Comparison of ENCODE assay signal across 8 cellular contexts in genomic region chr11:59615637-59616395, GRCh38. TPM values are rescaled to one million over a fixed set of nuclear protein-coding genes. Genes with fewer than 3 reads are reported as not detected.
DNase-seq lines count a peak whose midpoint lies in the region; ATAC-seq and TF ChIP-seq lines count a peak whose summit lies in the region.

A gene with protein sequence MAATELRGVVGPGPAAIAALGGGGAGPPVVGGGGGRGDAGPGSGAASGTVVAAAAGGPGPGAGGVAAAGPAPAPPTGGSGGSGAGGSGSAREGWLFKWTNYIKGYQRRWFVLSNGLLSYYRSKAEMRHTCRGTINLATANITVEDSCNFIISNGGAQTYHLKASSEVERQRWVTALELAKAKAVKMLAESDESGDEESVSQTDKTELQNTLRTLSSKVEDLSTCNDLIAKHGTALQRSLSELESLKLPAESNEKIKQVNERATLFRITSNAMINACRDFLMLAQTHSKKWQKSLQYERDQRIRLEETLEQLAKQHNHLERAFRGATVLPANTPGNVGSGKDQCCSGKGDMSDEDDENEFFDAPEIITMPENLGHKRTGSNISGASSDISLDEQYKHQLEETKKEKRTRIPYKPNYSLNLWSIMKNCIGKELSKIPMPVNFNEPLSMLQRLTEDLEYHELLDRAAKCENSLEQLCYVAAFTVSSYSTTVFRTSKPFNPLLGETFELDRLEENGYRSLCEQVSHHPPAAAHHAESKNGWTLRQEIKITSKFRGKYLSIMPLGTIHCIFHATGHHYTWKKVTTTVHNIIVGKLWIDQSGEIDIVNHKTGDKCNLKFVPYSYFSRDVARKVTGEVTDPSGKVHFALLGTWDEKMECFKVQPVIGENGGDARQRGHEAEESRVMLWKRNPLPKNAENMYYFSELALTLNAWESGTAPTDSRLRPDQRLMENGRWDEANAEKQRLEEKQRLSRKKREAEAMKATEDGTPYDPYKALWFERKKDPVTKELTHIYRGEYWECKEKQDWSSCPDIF (minus strand): TSS chr11:59615774. CDS start chr11:59615664, 110 bp downstream.

- H3K27ac ChIP-seq in SU-DHL-6 (ENCODE audit: low read depth, low read length): peak within 1 kb of the TSS; percentile 58
- H3K27ac ChIP-seq in osteoblast (ENCODE audit: low read depth, low read length): peak within 1 kb of the TSS; percentile 84
- H3K27ac ChIP-seq in thoracic aorta: peak within 1 kb of the TSS; percentile 93

- H3F3A ChIP-seq in SU-DHL-6 (ENCODE audit: insufficient read depth): no peaks in the 10 kb centered on the region

- peak within 1 kb of the TSS; percentile 97 for H3K27ac Mint-ChIP-seq in activated naive CD8-positive, alpha-beta T cell treated with anti-CD3 and anti-CD28 coated beads, Interleukin-2, amount 10 ng/mL, durations not matched to agents 7 days and 5 days
- peak within 1 kb of the TSS; percentile 92 for H3K27ac Mint-ChIP-seq in glutamatergic neuron (ENCODE audit: unreplicated experiment)

- H3K27me3 ChIP-seq in SU-DHL-6 (ENCODE audit: low read length) (no peaks in the 10 kb centered on the region), osteoblast (ENCODE audit: insufficient read depth, low read length) (no peaks in the 10 kb centered on the region), thoracic aorta (replicated peaks; ENCODE audit: insufficient read depth) (no peaks in the 10 kb centered on the region)

- peaks cover 9% of the 10 kb centered on the region for H3K36me3 Mint-ChIP-seq in activated naive CD8-positive, alpha-beta T cell treated with anti-CD3 and anti-CD28 coated beads, Interleukin-2, amount 10 ng/mL, durations not matched to agents 7 days and 5 days
- H3K36me3 Mint-ChIP-seq in glutamatergic neuron (ENCODE audit: unreplicated experiment): no peaks in the 10 kb centered on the region

- peak within 1 kb of the TSS; percentile 96 for H3K4me3 Mint-ChIP-seq in activated naive CD8-positive, alpha-beta T cell treated with anti-CD3 and anti-CD28 coated beads, Interleukin-2, amount 10 ng/mL, durations not matched to agents 7 days and 5 days
- H3K4me3 Mint-ChIP-seq in glutamatergic neuron (ENCODE audit: unreplicated experiment): peak within 1 kb of the TSS; percentile 96

- no peaks in the 10 kb centered on the region for H3K9me3 Mint-ChIP-seq in activated naive CD8-positive, alpha-beta T cell treated with anti-CD3 and anti-CD28 coated beads, Interleukin-2, amount 10 ng/mL, durations not matched to agents 7 days and 5 days
- peaks cover 7% of the 10 kb centered on the region for H3K9me3 Mint-ChIP-seq in glutamatergic neuron (ENCODE audit: unreplicated experiment)

- DNase-seq in GM12864 (ENCODE audit: low read depth) (peak; percentile 100), NCI-H128 (lab: John Stamatoyannopoulos, UW; ENCODE audit: unreplicated experiment) (peak; percentile 100), glutamatergic neuron (peak; percentile 95), osteoblast (ENCODE audit: insufficient read length, low spot score, missing footprints) (peak; percentile 100), thoracic aorta (ENCODE audit: low spot score) (peak; percentile 99)
- peak; percentile 91 for DNase-seq in activated naive CD8-positive, alpha-beta T cell treated with anti-CD3 and anti-CD28 coated beads, Interleukin-2, amount 10 ng/mL, durations not matched to agents 7 days and 5 days

- no peak for TF ChIP-seq CTCF in GM12864 (IDR thresholded peaks at IDR 0.05; ENCODE audit: low read depth, low read length, missing control alignments)
- TF ChIP-seq CTCF in SU-DHL-6 (IDR thresholded peaks at IDR 0.05; ENCODE audit: insufficient read depth, low read length, poor library complexity, severe bottlenecking): no peak
- no peak for TF ChIP-seq CTCF in glutamatergic neuron (IDR thresholded peaks at IDR 0.05; ENCODE audit: partially characterized antibody, unreplicated experiment)
- no peak for TF ChIP-seq CTCF in osteoblast (IDR thresholded peaks at IDR 0.05; ENCODE audit: extremely low read depth, low read depth, low read length)
- TF ChIP-seq CTCF in thoracic aorta (IDR thresholded peaks at IDR 0.05): peak; percentile 4

- H4K20me1 ChIP-seq in SU-DHL-6 (ENCODE audit: low read depth, low read length) (peaks cover 14% of the 10 kb centered on the region; the same call in 1 of the 2 replicates), osteoblast (ENCODE audit: insufficient read depth, low read length) (peaks cover 43% of the 10 kb centered on the region)

- H3K4me1 ChIP-seq in osteoblast (ENCODE audit: insufficient read depth, low read length): peaks cover 38% of the 10 kb centered on the region
- H3K4me1 ChIP-seq in thoracic aorta (ENCODE audit: control insufficient read depth in 1 of 2, low read depth in 2 of 2): peaks cover 28 to 43% of the 10 kb centered on the region in 2 donors

- peak within 1 kb of the TSS; percentile 71 for H3K9ac ChIP-seq in SU-DHL-6 (ENCODE audit: low read length)

- H3K4me2 ChIP-seq in SU-DHL-6 (ENCODE audit: low read depth, low read length, poor library complexity, severe bottlenecking) (peak within 1 kb of the TSS; percentile 83), osteoblast (ENCODE audit: insufficient read depth, low read length) (peak within 1 kb of the TSS; percentile 98)

- ATAC-seq in HG02678 (IDR thresholded peaks at IDR 0.05; ENCODE audit: unreplicated experiment) (peak; percentile 84), thoracic aorta (ENCODE audit: insufficient number of reproducible peaks, low FRiP score, low read depth) (peak; percentile 99)
- peak; percentile 88 for ATAC-seq in activated naive CD8-positive, alpha-beta T cell treated with anti-CD3 and anti-CD28 coated beads, Interleukin-2, amount 10 ng/mL, durations not matched to agents 7 days and 5 days (ENCODE audit: low read depth)

- H3K36me3 ChIP-seq in SU-DHL-6 (ENCODE audit: low read length) (no peaks in the 10 kb centered on the region), osteoblast (ENCODE audit: insufficient read depth, low read length) (peaks cover 5% of the 10 kb centered on the region), thoracic aorta (no peaks in the 10 kb centered on the region)

- no peaks in the 10 kb centered on the region for H3K9me2 ChIP-seq in SU-DHL-6 (replicated peaks; ENCODE audit: insufficient read depth, low read length)

- no peaks in the 10 kb centered on the region for H3K9me3 ChIP-seq in SU-DHL-6 (ENCODE audit: insufficient read depth, low read length)
- H3K9me3 ChIP-seq in osteoblast (ENCODE audit: low read depth, low read length): no peaks in the 10 kb centered on the region
- no peaks in the 10 kb centered on the region for H3K9me3 ChIP-seq in thoracic aorta

- no peaks in the 10 kb centered on the region for H3K27me3 Mint-ChIP-seq in activated naive CD8-positive, alpha-beta T cell treated with anti-CD3 and anti-CD28 coated beads, Interleukin-2, amount 10 ng/mL, durations not matched to agents 7 days and 5 days
- H3K27me3 Mint-ChIP-seq in glutamatergic neuron (ENCODE audit: unreplicated experiment): no peaks in the 10 kb centered on the region

- H2AFZ ChIP-seq in SU-DHL-6 (ENCODE audit: low read depth, low read length, severe bottlenecking) (peak within 1 kb of the TSS; percentile 68), osteoblast (ENCODE audit: low read length) (peak within 1 kb of the TSS; percentile 92)

- peak within 1 kb of the TSS; percentile 81 for H3K4me3 ChIP-seq in GM12864 (ENCODE audit: low read depth, low read length)
- peak within 1 kb of the TSS; percentile 92 for H3K4me3 ChIP-seq in SU-DHL-6 (ENCODE audit: insufficient read depth, low read length, poor library complexity, severe bottlenecking)
- H3K4me3 ChIP-seq in osteoblast (ENCODE audit: insufficient read depth, low read length): peak within 1 kb of the TSS; percentile 77
- peak within 1 kb of the TSS; percentile 95 for H3K4me3 ChIP-seq in thoracic aorta

- POLR2A ChIA-PET in activated naive CD8-positive, alpha-beta T cell treated with anti-CD3 and anti-CD28 coated beads, Interleukin-2, amount 10 ng/mL, durations not matched to agents 7 days and 5 days (lab: Charles Lee): interaction anchor here (0.6 to 3.4 kb wide), 20 partner anchors 10 to 194 kb away, joined by 3 to 37 read pairs (median 4); partner anchors contain the start of genes MRPL16 and PATL1

- H3K79me2 ChIP-seq in SU-DHL-6 (ENCODE audit: insufficient read depth, low read length) (peaks cover 43% of the 10 kb centered on the region), osteoblast (ENCODE audit: insufficient read depth, low read length) (peaks cover 44% of the 10 kb centered on the region)

- peaks cover 33% of the 10 kb centered on the region for H3K4me1 Mint-ChIP-seq in activated naive CD8-positive, alpha-beta T cell treated with anti-CD3 and anti-CD28 coated beads, Interleukin-2, amount 10 ng/mL, durations not matched to agents 7 days and 5 days
- peaks cover 29% of the 10 kb centered on the region for H3K4me1 Mint-ChIP-seq in glutamatergic neuron (ENCODE audit: low read depth, unreplicated experiment)

RNA-seq across cellular contexts. Expression of the gene that starts here (rescaled TPM):
- total RNA-seq in activated naive CD8-positive, alpha-beta T cell treated with anti-CD3 and anti-CD28 coated beads, Interleukin-2, amount 10 ng/mL, durations not matched to agents 7 days and 5 days: 10 to 100 TPM; 41.6 to 41.8 TPM
- total RNA-seq in glutamatergic neuron (ENCODE audit: unreplicated experiment): 36.0 TPM
- 35.1 and 35.9 TPM in 2 replicates for total RNA-seq in osteoblast
- 10 to 100 TPM; 38.4 to 41.8 TPM for total RNA-seq in thoracic aorta

Comparison
In these comparisons a context has a peak if more than half of its experiments do, and no peak if none do; other contexts are left out.
1. Peak in every context shown above with its lines: DNase-seq, ATAC-seq, H3K4me3 ChIP-seq and H3K27ac ChIP-seq.